In genomic region chr14:98350213-98350612, GRCh38 we compare ENCODE assay signal across 27 cellular contexts.
"Had no signal": no experiment of that assay in that cellular context is flagged by ENCODE, and none has a peak within 500 bp of the region (broad histone marks: within the 10 kb centered on the region; RNA-seq: fewer than 3 reads in every experiment).

No MANE protein-coding gene starts in this region.

- H3K4me2 ChIP-seq: SK-N-SH had no signal

- H3K27me3 ChIP-seq: adrenal gland, body of pancreas had no signal

- DNase-seq: activated CD4-positive, alpha-beta T cell treated with anti-CD3 and anti-CD28 coated beads for 48 hours; activated CD4-positive, alpha-beta T cell treated with anti-CD3 and anti-CD28 coated beads, Interleukin-2, amount 50 U/mL, for 48 hours; activated CD8-positive, alpha-beta memory T cell treated with anti-CD3 and anti-CD28 coated beads for 24 hours; activated gamma-delta T cell; activated naive CD4-positive, alpha-beta T cell treated with anti-CD3 and anti-CD28 coated beads, Interleukin-2, amount 10 ng/mL, durations not matched to agents 7 days and 5 days; activated naive CD8-positive, alpha-beta T cell treated with anti-CD3 and anti-CD28 coated beads, Interleukin-2, amount 10 ng/mL, durations not matched to agents 7 days and 5 days; activated T-cell treated with anti-CD3 and anti-CD28 coated beads, Interleukin-2, amount 50 U/mL, for 48 hours; adrenal gland; anterior cingulate cortex; body of pancreas; MM.1S; NCI-H1105; NCI-H1436; NCI-H1694 treated with DMSO at 0.1 percent for 48 hours; NCI-H2029 treated with DMSO at 0.1 percent for 48 hours; NCI-H510A treated with DMSO at 0.1 percent for 48 hours; NCI-H69; NK-92 treated with Interleukin-12 subunit alpha and Interleukin-12 subunit beta, amount 100 ng/mL, for 24 hours; OCI-M1; RPMI8226; SK-N-SH; SW 1271 had no signal

- H3K9ac ChIP-seq: SK-N-SH had no signal

- H3K36me3 ChIP-seq: adrenal gland had no signal

- H3K36me3 Mint-ChIP-seq: activated naive CD4-positive, alpha-beta T cell treated with anti-CD3 and anti-CD28 coated beads, Interleukin-2, amount 10 ng/mL, durations not matched to agents 7 days and 5 days; activated naive CD8-positive, alpha-beta T cell treated with anti-CD3 and anti-CD28 coated beads, Interleukin-2, amount 10 ng/mL, durations not matched to agents 7 days and 5 days had no signal

- H3K4me3 ChIP-seq: adrenal gland, body of pancreas had no signal

- H3K27ac ChIP-seq: adrenal gland, body of pancreas had no signal

- H3K9me3 Mint-ChIP-seq: activated naive CD4-positive, alpha-beta T cell treated with anti-CD3 and anti-CD28 coated beads, Interleukin-2, amount 10 ng/mL, durations not matched to agents 7 days and 5 days; activated T-helper 17 cell treated with anti-CD3 and anti-CD28 coated beads, Interleukin-2, amount 50 U/mL, for 72 hours; central memory CD8-positive, alpha-beta T cell had no signal

- H3K27ac Mint-ChIP-seq: activated naive CD4-positive, alpha-beta T cell treated with anti-CD3 and anti-CD28 coated beads, Interleukin-2, amount 10 ng/mL, durations not matched to agents 7 days and 5 days; activated naive CD8-positive, alpha-beta T cell treated with anti-CD3 and anti-CD28 coated beads, Interleukin-2, amount 10 ng/mL, durations not matched to agents 7 days and 5 days; activated T-helper 17 cell treated with anti-CD3 and anti-CD28 coated beads, Interleukin-2, amount 50 U/mL, for 72 hours had no signal

- H3K9me3 ChIP-seq: adrenal gland, body of pancreas, SK-N-SH had no signal

- H3K4me1 ChIP-seq: adrenal gland, body of pancreas had no signal

- ATAC-seq: activated CD4-positive, CD25-positive, alpha-beta regulatory T cell treated with anti-CD3 and anti-CD28 coated beads, Interleukin-2, amount 50 U/mL, for 24 hours; activated T-helper 17 cell treated with anti-CD3 and anti-CD28 coated beads, Interleukin-2, amount 50 U/mL, for 72 hours; body of pancreas; Panc1; Right ventricle myocardium inferior had no signal
